ENCODE assay signal across 27 cellular contexts in genomic region chr11:122618927-122619326, GRCh38.
"Had no signal": no experiment of that assay in that cellular context is flagged by ENCODE, and none has a peak within 500 bp of the region (broad histone marks: within the 10 kb centered on the region; RNA-seq: fewer than 3 reads in every experiment).

No MANE protein-coding gene starts in this region.

- H3K9me3 Mint-ChIP-seq: stimulated activated effector memory CD8-positive, alpha-beta T cell treated with anti-CD3 and anti-CD28 coated beads, Interleukin-12 subunit alpha, Interleukin-12 subunit beta, amount 100 ng/mL, for 72 hours; stimulated activated memory B cell treated with anti-CD40 and anti-IgM and Interleukin-4, amounts not matched to agents 10 μg/mL and 1 μg/mL and 100 μg/mL, for 72 hours; stimulated activated naive B cell treated with anti-CD40 and anti-IgM and Interleukin-4, amounts not matched to agents 10 μg/mL and 1 μg/mL and 100 μg/mL, for 72 hours; stimulated activated naive CD8-positive, alpha-beta T cell treated with anti-CD3 and anti-CD28 coated beads, Interleukin-15, Interleukin-2, amounts not matched to agents 100 ng/mL and 50 ng/mL, for 24 hours; type B pancreatic cell had no signal

- H3K9me3 ChIP-seq: suprapubic skin, testis, thoracic aorta, thyroid gland, transverse colon, upper lobe of left lung, upper lobe of right lung, uterus, vagina had no signal

- DNase-seq: stimulated activated CD4-positive, alpha-beta T cell treated with anti-CD3 and anti-CD28 coated beads, Interleukin-1b, Interleukin-23, amount 100 ng/mL, for 48 hours; stimulated activated CD4-positive, alpha-beta T cell treated with anti-CD3 and anti-CD28 coated beads, Interleukin-2, amount 100 ng/mL, for 24 hours; stimulated activated CD4-positive, alpha-beta T cell treated with anti-CD3 and anti-CD28 coated beads, Interleukin-2, amount 100 ng/mL, for 48 hours; stimulated activated CD4-positive, alpha-beta T cell treated with anti-CD3 and anti-CD28 coated beads, Interleukin-4, amount 100 ng/mL, for 1 hour; stimulated activated CD4-positive, alpha-beta T cell treated with anti-CD3 and anti-CD28 coated beads, Interleukin-4, amount 100 ng/mL, for 24 hours; stimulated activated CD4-positive, alpha-beta T cell treated with anti-CD3 and anti-CD28 coated beads, Interleukin-4, amount 100 ng/mL, for 4 hours; stimulated activated CD8-positive, alpha-beta memory T cell treated with anti-CD3 and anti-CD28 coated beads, Interleukin-4, amount 100 ng/mL, for 48 hours; stimulated activated naive B cell treated with anti-CD40 and anti-IgM and Interleukin-4, amounts not matched to agents 10 μg/mL and 1 μg/mL and 100 μg/mL, for 72 hours; stimulated activated naive CD4-positive, alpha-beta T cell; stimulated activated naive CD4-positive, alpha-beta T cell treated with Interleukin-2 at 50 U/mL for 16 hours; substantia nigra; testis; thyroid gland; tibial artery; transverse colon; trophoblast cell; upper lobe of right lung; uterus had no signal

- H3K4me1 ChIP-seq: suprapubic skin, testis, thyroid gland, tibial artery, tibial nerve, transverse colon, upper lobe of right lung, uterus, vagina had no signal

- ATAC-seq: stimulated activated effector memory CD8-positive, alpha-beta T cell treated with anti-CD3 and anti-CD28 coated beads, Interleukin-12 subunit alpha, Interleukin-12 subunit beta, amount 100 ng/mL, for 72 hours; stimulated activated memory B cell treated with anti-CD40 and anti-IgM and Interleukin-4, amounts not matched to agents 10 μg/mL and 1 μg/mL and 100 μg/mL, for 72 hours; stimulated activated naive B cell treated with anti-CD40 and anti-IgM and Interleukin-4, amounts not matched to agents 10 μg/mL and 1 μg/mL and 100 μg/mL, for 72 hours; upper lobe of right lung had no signal

- H3K27ac ChIP-seq: suprapubic skin, testis, thoracic aorta, thyroid gland, tibial artery, tibial nerve, transverse colon, upper lobe of left lung, upper lobe of right lung, uterus, vagina had no signal

- H3K27ac Mint-ChIP-seq: stimulated activated effector memory CD8-positive, alpha-beta T cell treated with anti-CD3 and anti-CD28 coated beads, Interleukin-12 subunit alpha, Interleukin-12 subunit beta, amount 100 ng/mL, for 72 hours; stimulated activated memory B cell treated with anti-CD40 and anti-IgM and Interleukin-4, amounts not matched to agents 10 μg/mL and 1 μg/mL and 100 μg/mL, for 72 hours; stimulated activated naive B cell treated with anti-CD40 and anti-IgM and Interleukin-4, amounts not matched to agents 10 μg/mL and 1 μg/mL and 100 μg/mL, for 72 hours; stimulated activated naive CD8-positive, alpha-beta T cell treated with anti-CD3 and anti-CD28 coated beads, Interleukin-15, Interleukin-2, amounts not matched to agents 100 ng/mL and 50 ng/mL, for 24 hours; type B pancreatic cell had no signal

- H3K4me3 ChIP-seq: suprapubic skin, testis, thoracic aorta, thyroid gland, tibial artery, tibial nerve, transverse colon, upper lobe of left lung, upper lobe of right lung, uterus, vagina had no signal

- H3K4me1 Mint-ChIP-seq: stimulated activated memory B cell treated with anti-CD40 and anti-IgM and Interleukin-4, amounts not matched to agents 10 μg/mL and 1 μg/mL and 100 μg/mL, for 72 hours; stimulated activated naive B cell treated with anti-CD40 and anti-IgM and Interleukin-4, amounts not matched to agents 10 μg/mL and 1 μg/mL and 100 μg/mL, for 72 hours had no signal

- H3K4me3 Mint-ChIP-seq: stimulated activated effector memory CD8-positive, alpha-beta T cell treated with anti-CD3 and anti-CD28 coated beads, Interleukin-12 subunit alpha, Interleukin-12 subunit beta, amount 100 ng/mL, for 72 hours; stimulated activated memory B cell treated with anti-CD40 and anti-IgM and Interleukin-4, amounts not matched to agents 10 μg/mL and 1 μg/mL and 100 μg/mL, for 72 hours; stimulated activated naive B cell treated with anti-CD40 and anti-IgM and Interleukin-4, amounts not matched to agents 10 μg/mL and 1 μg/mL and 100 μg/mL, for 72 hours; stimulated activated naive CD8-positive, alpha-beta T cell treated with anti-CD3 and anti-CD28 coated beads, Interleukin-15, Interleukin-2, amounts not matched to agents 100 ng/mL and 50 ng/mL, for 24 hours; type B pancreatic cell had no signal

- H3K36me3 ChIP-seq: suprapubic skin, thoracic aorta, thyroid gland, tibial artery, tibial nerve, transverse colon, upper lobe of left lung, upper lobe of right lung, uterus, vagina had no signal

- H3K27me3 ChIP-seq: suprapubic skin, testis, thyroid gland, tibial artery, tibial nerve, transverse colon, upper lobe of left lung, upper lobe of right lung, uterus, vagina had no signal
